In the genomic region with DNA sequence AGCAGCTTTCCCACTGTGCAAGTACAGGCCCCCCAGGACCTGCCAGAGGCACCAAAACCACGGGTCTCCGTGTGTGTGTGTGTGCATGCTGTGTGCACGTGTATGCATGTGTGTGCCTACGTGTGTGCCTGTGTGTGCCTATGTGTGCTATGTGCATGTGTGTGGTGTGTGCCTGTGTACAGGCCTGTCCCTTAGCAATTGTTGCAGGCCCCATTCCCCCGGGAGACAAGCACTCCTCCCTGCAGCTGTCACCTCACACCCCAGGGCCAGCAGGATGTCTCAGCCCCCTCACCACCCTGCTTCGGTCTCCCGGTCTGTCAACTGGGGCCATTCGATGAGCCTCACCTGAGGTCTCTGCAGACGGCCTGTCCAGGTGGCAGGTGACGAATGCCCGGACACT, we compare ENCODE assay signal across 7 cellular contexts. TPM values are rescaled to one million over a fixed set of nuclear protein-coding genes. Genes with fewer than 3 reads are reported as not detected.
A peak's percentile ranks its signal among the peaks of the same experiment; 100 is the strongest.
DNase-seq lines count a peak whose midpoint lies in the region; ATAC-seq, FAIRE-seq and TF ChIP-seq lines count a peak whose summit lies in the region.
"Not testable (repeated sequence)": the region's sequence is repeated elsewhere in the genome, so short reads cannot be mapped to it uniquely, and the experiment has no call there.

No MANE protein-coding gene starts in this region.

- intact Hi-C loops in activated B cell treated with CpG ODN at 0.5 μM for 24 hours (cut with micrococcal nuclease); kidney (cut with DNase I): not testable (repeated sequence)

- POLR2A ChIA-PET in activated B cell treated with CpG ODN at 0.5 μM for 24 hours (lab: Charles Lee), result not testable (repeated sequence)

- CTCF ChIA-PET in activated B cell treated with CpG ODN at 0.5 μM for 24 hours (lab: Charles Lee), result not testable (repeated sequence)

- ATAC-seq in GM18907 (IDR thresholded peaks at IDR 0.05; ENCODE audit: unreplicated experiment), result peak; percentile 22
- peak; percentile 18 for ATAC-seq in GM19035 (IDR thresholded peaks at IDR 0.05; ENCODE audit: unreplicated experiment)
- peak; percentile 13 for ATAC-seq in HG03135 (IDR thresholded peaks at IDR 0.05; ENCODE audit: unreplicated experiment)
- peak; percentile 22 for ATAC-seq in activated B cell treated with CpG ODN at 0.5 μM for 24 hours (ENCODE audit: low read depth)
- ATAC-seq in stimulated activated naive B cell treated with anti-CD40 and anti-IgM and Interleukin-4, amounts not matched to agents 10 μg/mL and 1 μg/mL and 100 μg/mL, for 72 hours (replicated peaks), result peak; percentile 50

- not testable (repeated sequence) for H3K36me3 Mint-ChIP-seq in activated B cell treated with CpG ODN at 0.5 μM for 24 hours (ENCODE audit: low read depth); stimulated activated naive B cell treated with anti-CD40 and anti-IgM and Interleukin-4, amounts not matched to agents 10 μg/mL and 1 μg/mL and 100 μg/mL, for 72 hours

- not testable (repeated sequence) for H3K9me3 Mint-ChIP-seq in activated B cell treated with CpG ODN at 0.5 μM for 24 hours; stimulated activated naive B cell treated with anti-CD40 and anti-IgM and Interleukin-4, amounts not matched to agents 10 μg/mL and 1 μg/mL and 100 μg/mL, for 72 hours

- not testable (repeated sequence) for H3K27ac ChIP-seq in kidney (ENCODE audit: low read depth in 2 of 2, low read length in 2 of 2)

- H3K27ac Mint-ChIP-seq in activated B cell treated with CpG ODN at 0.5 μM for 24 hours; stimulated activated naive B cell treated with anti-CD40 and anti-IgM and Interleukin-4, amounts not matched to agents 10 μg/mL and 1 μg/mL and 100 μg/mL, for 72 hours: not testable (repeated sequence)

- not testable (repeated sequence) for TF ChIP-seq CTCF in activated B cell treated with CpG ODN at 0.5 μM for 24 hours (IDR thresholded peaks at IDR 0.05); kidney (IDR thresholded peaks at IDR 0.05; ENCODE audit: borderline replicate concordance, extremely low read depth, insufficient read depth)

- H3K4me1 Mint-ChIP-seq in activated B cell treated with CpG ODN at 0.5 μM for 24 hours, result not testable (repeated sequence)
- peaks cover 3 to 12% of the 10 kb centered on the region in 2 donors for H3K4me1 Mint-ChIP-seq in stimulated activated naive B cell treated with anti-CD40 and anti-IgM and Interleukin-4, amounts not matched to agents 10 μg/mL and 1 μg/mL and 100 μg/mL, for 72 hours

- H3K4me3 ChIP-seq in kidney (ENCODE audit: low read length in 2 of 2), result not testable (repeated sequence)

- TF ChIP-seq POLR2A in GM12892 (IDR thresholded peaks at IDR 0.05; ENCODE audit: low read depth, low read length), result not testable (repeated sequence)

- DNase-seq in GM12892 (ENCODE audit: insufficient read length); activated B cell treated with CpG ODN at 0.5 μM for 24 hours; stimulated activated naive B cell treated with anti-CD40 and anti-IgM and Interleukin-4, amounts not matched to agents 10 μg/mL and 1 μg/mL and 100 μg/mL, for 72 hours: not testable (repeated sequence)
- peak; percentile 5 for DNase-seq in kidney

- H3K9ac ChIP-seq in kidney (ENCODE audit: low read length in 2 of 2), result not testable (repeated sequence)

- not testable (repeated sequence) for H3K9me3 ChIP-seq in kidney (ENCODE audit: control insufficient read depth in 1 of 2, low read length in 2 of 2)

- peak; percentile 77 for FAIRE-seq in GM12892 (lab: Jason Lieb, UNC)
- not testable (repeated sequence) for FAIRE-seq in kidney (lab: Jason Lieb, UNC)

- H3K4me1 ChIP-seq in kidney (ENCODE audit: control insufficient read depth in 1 of 2, insufficient read depth in 1 of 2, low read depth in 1 of 2, low read length in 2 of 2), result not testable (repeated sequence)

- not testable (repeated sequence) for H3K36me3 ChIP-seq in kidney (ENCODE audit: control insufficient read depth in 1 of 2, insufficient read depth in 2 of 2, low read length in 2 of 2)

- not testable (repeated sequence) for H3K4me3 Mint-ChIP-seq in activated B cell treated with CpG ODN at 0.5 μM for 24 hours; stimulated activated naive B cell treated with anti-CD40 and anti-IgM and Interleukin-4, amounts not matched to agents 10 μg/mL and 1 μg/mL and 100 μg/mL, for 72 hours

- H3K27me3 Mint-ChIP-seq in activated B cell treated with CpG ODN at 0.5 μM for 24 hours; stimulated activated naive B cell treated with anti-CD40 and anti-IgM and Interleukin-4, amounts not matched to agents 10 μg/mL and 1 μg/mL and 100 μg/mL, for 72 hours: not testable (repeated sequence)

RNA-seq across cellular contexts. Expression of a gene that starts 46.6 kb away (rescaled TPM):
- polyA plus RNA-seq in GM12892 (2012; ENCODE audit: missing spikeins), result 5.8 TPM
- total RNA-seq in activated B cell treated with CpG ODN at 0.5 μM for 24 hours (20.2 and 20.4 TPM in 2 replicates), kidney (24.9 TPM)
- 3.4 TPM for polyA plus RNA-seq in kidney (ENCODE audit: insufficient read depth, low read depth, low replicate concordance)
